ENCODE assay signal across 18 cellular contexts in the genomic region with DNA sequence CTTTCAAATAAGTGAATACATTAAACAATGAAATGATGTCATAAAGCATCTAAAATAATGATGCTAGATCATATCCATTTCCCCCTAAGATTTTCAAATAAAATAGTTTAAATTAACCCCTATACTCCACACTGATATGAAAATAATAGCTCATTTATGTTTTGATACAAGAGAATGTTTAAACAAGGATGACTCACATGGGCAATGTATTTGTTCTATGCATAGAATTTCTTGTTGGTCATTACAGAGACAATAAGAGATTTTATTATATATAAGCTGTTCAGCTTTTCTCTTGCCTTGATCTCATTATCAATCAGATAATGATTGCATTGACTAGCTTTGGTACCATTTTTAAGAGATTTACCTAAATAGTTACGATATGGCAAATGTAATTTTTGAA.
"Had no signal": no experiment of that assay in that cellular context is flagged by ENCODE, and none has a peak within 500 bp of the region (broad histone marks: within the 10 kb centered on the region; RNA-seq: fewer than 3 reads in every experiment).

No MANE protein-coding gene starts in this region.

- H3K4me3 Mint-ChIP-seq: effector memory CD8-positive, alpha-beta T cell; naive thymus-derived CD8-positive, alpha-beta T cell; neural progenitor cell had no signal

- H3K9me3 ChIP-seq: mucosa of descending colon, ovary, stomach, thoracic aorta, transverse colon had no signal

- H3K27ac ChIP-seq: heart left ventricle, neural progenitor cell, ovary, stomach, thoracic aorta, transverse colon had no signal

- H3K36me3 ChIP-seq: heart left ventricle, neural progenitor cell, ovary, stomach, thoracic aorta, transverse colon had no signal

- H3K9ac ChIP-seq: neural progenitor cell had no signal

- H3K27me3 ChIP-seq: heart left ventricle, neural progenitor cell, ovary, stomach, transverse colon had no signal

- DNase-seq: effector memory CD8-positive, alpha-beta T cell; heart left ventricle; hippocampal formation; kidney glomerular epithelial cell; mammary epithelial cell; mucosa of descending colon; naive thymus-derived CD8-positive, alpha-beta T cell; nucleus accumbens; ovary; right cardiac atrium; small intestine; stimulated activated CD4-positive, alpha-beta T cell treated with anti-CD3 and anti-CD28 coated beads, Interleukin-12 subunit alpha, Interleukin-12 subunit beta, amount 100 ng/mL, for 4 hours; stimulated activated naive CD4-positive, alpha-beta T cell; stomach; substantia nigra; transverse colon had no signal

- H3K27ac Mint-ChIP-seq: effector memory CD8-positive, alpha-beta T cell; naive thymus-derived CD8-positive, alpha-beta T cell; neural progenitor cell had no signal

- H3K27me3 Mint-ChIP-seq: effector memory CD8-positive, alpha-beta T cell; naive thymus-derived CD8-positive, alpha-beta T cell had no signal

- H3K36me3 Mint-ChIP-seq: naive thymus-derived CD8-positive, alpha-beta T cell; neural progenitor cell had no signal

- H3K4me3 ChIP-seq: heart left ventricle, mucosa of descending colon, neural progenitor cell, ovary, stomach, thoracic aorta, transverse colon had no signal
